In genomic region chr3:145903472-145904013, GRCh38 we compare ENCODE assay signal across 16 cellular contexts.
"Had no signal": no experiment of that assay in that cellular context is flagged by ENCODE, and none has a peak within 500 bp of the region (broad histone marks: within the 10 kb centered on the region; RNA-seq: fewer than 3 reads in every experiment).

No MANE protein-coding gene starts in this region.

- H3K9me3 Mint-ChIP-seq: activated T-cell treated with anti-CD3 and anti-CD28 coated beads, Interleukin-2, amount 50 U/mL, for 24 hours; nephron; T-helper 2 cell treated with Interferon-gamma antibody and Interleukin-4, amounts not matched to agents 5 μg/mL and 100 μg/mL, for 36 hours had no signal

- H3K27me3 ChIP-seq: brain microvascular endothelial cell had no signal

- H3K36me3 ChIP-seq: brain microvascular endothelial cell, left ventricle myocardium inferior had no signal

- ATAC-seq: activated CD4-positive, CD25-positive, alpha-beta regulatory T cell treated with anti-CD3 and anti-CD28 coated beads, Interleukin-2, amount 50 U/mL, for 24 hours had no signal

- H3K4me1 ChIP-seq: left ventricle myocardium inferior, psoas muscle had no signal

- H3K4me3 Mint-ChIP-seq: activated naive CD8-positive, alpha-beta T cell; activated T-cell treated with anti-CD3 and anti-CD28 coated beads, Interleukin-2, amount 50 U/mL, for 24 hours; nephron; T-helper 2 cell treated with Interferon-gamma antibody and Interleukin-4, amounts not matched to agents 5 μg/mL and 100 μg/mL, for 36 hours had no signal

- H3K27me3 Mint-ChIP-seq: activated naive CD8-positive, alpha-beta T cell; activated T-cell treated with anti-CD3 and anti-CD28 coated beads, Interleukin-2, amount 50 U/mL, for 24 hours had no signal

- DNase-seq: activated CD4-positive, alpha-beta T cell treated with anti-CD3 and anti-CD28 coated beads, Interleukin-2, amount 50 U/mL, for 4 hours; activated effector memory CD4-positive, alpha-beta T cell treated with Interleukin-2 at 50 U/mL for 16 hours; activated T-cell treated with anti-CD3 and anti-CD28 coated beads, Interleukin-2, amount 50 U/mL, for 24 hours; amygdala; brain microvascular endothelial cell; dermis blood vessel endothelial cell; erythroblast; left ventricle myocardium inferior; mesenchymal stem cell; psoas muscle; stimulated activated CD4-positive, alpha-beta T cell treated with anti-CD3 and anti-CD28 coated beads, Interleukin-4, amount 100 ng/mL, for 1 hour; stimulated activated CD8-positive, alpha-beta memory T cell treated with anti-CD3 and anti-CD28 coated beads, Interleukin-4, amount 100 ng/mL, for 48 hours had no signal

- H3K36me3 Mint-ChIP-seq: activated naive CD8-positive, alpha-beta T cell had no signal

- H3K27ac Mint-ChIP-seq: activated naive CD8-positive, alpha-beta T cell; activated T-cell treated with anti-CD3 and anti-CD28 coated beads, Interleukin-2, amount 50 U/mL, for 24 hours; nephron; T-helper 2 cell treated with Interferon-gamma antibody and Interleukin-4, amounts not matched to agents 5 μg/mL and 100 μg/mL, for 36 hours had no signal

- H3K4me3 ChIP-seq: left ventricle myocardium inferior, psoas muscle had no signal

- H3K27ac ChIP-seq: brain microvascular endothelial cell, left ventricle myocardium inferior, psoas muscle had no signal
